In the genomic region with DNA sequence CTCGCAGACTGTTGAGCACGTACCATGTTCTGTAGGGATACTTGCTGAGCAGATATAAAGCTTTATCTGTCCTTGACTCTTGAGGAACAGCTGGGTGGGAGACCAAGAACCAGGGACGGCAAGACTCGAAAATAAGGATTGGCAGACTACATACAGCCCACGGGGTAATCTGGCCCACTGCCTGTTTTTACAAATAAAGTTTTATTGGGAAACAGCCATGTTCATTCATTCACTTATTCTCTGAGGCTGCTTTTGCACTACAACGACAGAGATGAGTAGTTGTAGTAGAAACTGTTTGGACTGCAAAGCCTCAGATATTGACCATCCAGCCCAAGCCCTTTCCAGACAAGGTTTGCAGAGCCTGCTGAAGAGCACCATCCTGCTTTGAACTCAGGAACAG, we compare ENCODE assay signal across 1 cellular context.
TF ChIP-seq lines count a peak whose summit lies in the region.

No MANE protein-coding gene starts in this region.

TF ChIP-seq in HepG2, 621 proteins besides CTCF, POLR2A, EP300 and RAD21:
- TF ChIP-seq ZNF264 (CRISPR knock-in tag; IDR thresholded peaks at IDR 0.05) (no peak), GATA4 (IDR thresholded peaks at IDR 0.05; ENCODE audit: borderline replicate concordance, low read depth) (no peak)
- TF ChIP-seq, protein P1, sequence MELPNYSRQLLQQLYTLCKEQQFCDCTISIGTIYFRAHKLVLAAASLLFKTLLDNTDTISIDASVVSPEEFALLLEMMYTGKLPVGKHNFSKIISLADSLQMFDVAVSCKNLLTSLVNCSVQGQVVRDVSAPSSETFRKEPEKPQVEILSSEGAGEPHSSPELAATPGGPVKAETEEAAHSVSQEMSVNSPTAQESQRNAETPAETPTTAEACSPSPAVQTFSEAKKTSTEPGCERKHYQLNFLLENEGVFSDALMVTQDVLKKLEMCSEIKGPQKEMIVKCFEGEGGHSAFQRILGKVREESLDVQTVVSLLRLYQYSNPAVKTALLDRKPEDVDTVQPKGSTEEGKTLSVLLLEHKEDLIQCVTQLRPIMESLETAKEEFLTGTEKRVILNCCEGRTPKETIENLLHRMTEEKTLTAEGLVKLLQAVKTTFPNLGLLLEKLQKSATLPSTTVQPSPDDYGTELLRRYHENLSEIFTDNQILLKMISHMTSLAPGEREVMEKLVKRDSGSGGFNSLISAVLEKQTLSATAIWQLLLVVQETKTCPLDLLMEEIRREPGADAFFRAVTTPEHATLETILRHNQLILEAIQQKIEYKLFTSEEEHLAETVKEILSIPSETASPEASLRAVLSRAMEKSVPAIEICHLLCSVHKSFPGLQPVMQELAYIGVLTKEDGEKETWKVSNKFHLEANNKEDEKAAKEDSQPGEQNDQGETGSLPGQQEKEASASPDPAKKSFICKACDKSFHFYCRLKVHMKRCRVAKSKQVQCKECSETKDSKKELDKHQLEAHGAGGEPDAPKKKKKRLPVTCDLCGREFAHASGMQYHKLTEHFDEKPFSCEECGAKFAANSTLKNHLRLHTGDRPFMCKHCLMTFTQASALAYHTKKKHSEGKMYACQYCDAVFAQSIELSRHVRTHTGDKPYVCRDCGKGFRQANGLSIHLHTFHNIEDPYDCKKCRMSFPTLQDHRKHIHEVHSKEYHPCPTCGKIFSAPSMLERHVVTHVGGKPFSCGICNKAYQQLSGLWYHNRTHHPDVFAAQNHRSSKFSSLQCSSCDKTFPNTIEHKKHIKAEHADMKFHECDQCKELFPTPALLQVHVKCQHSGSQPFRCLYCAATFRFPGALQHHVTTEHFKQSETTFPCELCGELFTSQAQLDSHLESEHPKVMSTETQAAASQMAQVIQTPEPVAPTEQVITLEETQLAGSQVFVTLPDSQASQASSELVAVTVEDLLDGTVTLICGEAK (IDR thresholded peaks at IDR 0.05) = no peak
- TF ChIP-seq, protein P1 (CRISPR knock-in tag; IDR thresholded peaks at IDR 0.05) = peak; percentile 81; the same call in 1 of the 2 replicates
